ENCODE assay signal across 8 cellular contexts in genomic region chr5:4700082-4700481, GRCh38.
A peak's percentile ranks its signal among the peaks of the same experiment; 100 is the strongest.
DNase-seq lines count a peak whose midpoint lies in the region; ATAC-seq and TF ChIP-seq lines count a peak whose summit lies in the region.

No MANE protein-coding gene starts in this region.

- no peaks in the 10 kb centered on the region for H3K79me2 ChIP-seq in KMS-11 (ENCODE audit: insufficient read depth, low read depth)

- H3K4me1 ChIP-seq in KMS-11 (ENCODE audit: low read depth, poor library complexity, severe bottlenecking) = no peaks in the 10 kb centered on the region
- H3K4me1 ChIP-seq in foreskin keratinocyte = no peaks in the 10 kb centered on the region

- no peak overlapping the region for H3K4me2 ChIP-seq in KMS-11

- H3K9ac ChIP-seq in KMS-11 = no peak overlapping the region

- no peaks in the 10 kb centered on the region for H4K20me1 ChIP-seq in KMS-11 (ENCODE audit: insufficient read depth)

- ATAC-seq in foreskin keratinocyte (peak; percentile 84), GM21737 (IDR thresholded peaks at IDR 0.05; ENCODE audit: unreplicated experiment) (no peak), HG03280 (IDR thresholded peaks at IDR 0.05; ENCODE audit: unreplicated experiment) (no peak)

- no peaks in the 10 kb centered on the region for H3K36me3 ChIP-seq in KMS-11 (ENCODE audit: insufficient read depth)

- TF ChIP-seq CTCF in KMS-11 (conservative IDR thresholded peaks at IDR 0.05; ENCODE audit: low read depth, low read length) = peak; percentile 77
- TF ChIP-seq CTCF in foreskin keratinocyte (conservative IDR thresholded peaks at IDR 0.05) = peak; percentile 77

- H3K27me3 ChIP-seq in KMS-11 (ENCODE audit: insufficient read depth, low read depth) (no peaks in the 10 kb centered on the region), foreskin keratinocyte (no peaks in the 10 kb centered on the region)

- H3K4me3 ChIP-seq in KMS-11 (IDR thresholded peaks at IDR 0.05; ENCODE audit: insufficient read depth, low read depth, low read length) = no peak overlapping the region

- H3K27ac ChIP-seq in KMS-11 (no peak overlapping the region), foreskin keratinocyte (no peak overlapping the region)

- H2AFZ ChIP-seq in KMS-11 (ENCODE audit: low read depth) = no peak overlapping the region

- DNase-seq in COR-L47 (lab: John Stamatoyannopoulos, UW) (peak; percentile 23), foreskin keratinocyte (peak; percentile 32 to 59), retina (peak; percentile 77), CD1c-positive myeloid dendritic cell (ENCODE audit: extremely low spot score) (no peak)

TF ChIP-seq in PFSK-1, 5 proteins besides CTCF, POLR2A, EP300 and RAD21:
- no peak for TF ChIP-seq POLR2AphosphoS5 (IDR thresholded peaks at IDR 0.05; ENCODE audit: low read depth, low read length)
- TF ChIP-seq TAF1 (IDR thresholded peaks at IDR 0.05; ENCODE audit: borderline replicate concordance, insufficient read depth, low read length) = no peak
- TF ChIP-seq FOXP2 (optimal IDR thresholded peaks at IDR 0.05; ENCODE audit: borderline replicate concordance, extremely low read depth, extremely low read length, insufficient read depth) = peak; percentile 36
